Comparison of ENCODE assay signal across 13 cellular contexts in the genomic region with DNA sequence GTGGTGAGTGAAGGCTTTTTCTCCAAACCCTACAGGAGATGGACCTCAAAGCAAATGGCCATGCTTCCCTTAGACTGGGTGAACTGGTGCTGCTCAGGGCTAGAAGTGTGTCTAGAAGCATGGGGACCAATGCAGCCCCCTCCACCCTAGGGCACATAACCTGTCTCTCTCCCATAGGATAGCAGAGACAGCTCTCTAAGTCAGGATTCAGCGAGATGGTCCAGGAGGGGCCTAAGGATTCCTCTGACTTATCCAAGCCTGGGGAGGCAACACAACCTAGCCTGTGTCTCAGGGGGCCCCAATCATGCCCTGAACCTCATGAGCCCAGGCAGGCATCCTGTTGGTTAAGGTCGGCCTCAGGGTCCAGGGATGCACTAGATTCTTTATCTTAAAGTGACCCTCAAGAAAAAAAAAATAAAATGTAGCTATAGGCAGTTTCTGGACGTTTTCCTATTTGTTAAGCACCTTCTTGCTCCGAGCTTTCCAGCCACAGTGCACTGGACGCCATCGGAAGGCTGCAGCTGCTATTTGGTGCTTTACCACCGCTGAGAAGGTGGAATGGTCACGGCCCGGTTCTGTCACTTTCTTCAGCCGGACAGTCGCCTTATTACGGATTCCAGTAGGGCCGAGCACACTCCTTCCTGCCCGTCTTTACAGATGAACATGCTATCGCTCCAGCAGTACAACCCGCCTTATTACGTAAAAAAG. TPM values are rescaled to one million over a fixed set of nuclear protein-coding genes. Genes with fewer than 3 reads are reported as not detected.
A peak's percentile ranks its signal among the peaks of the same experiment; 100 is the strongest.
DNase-seq lines count a peak whose midpoint lies in the region; TF ChIP-seq lines count a peak whose summit lies in the region.
"Had no signal": no experiment of that assay in that cellular context is flagged by ENCODE, and none has a peak within 500 bp of the region (broad histone marks: within the 10 kb centered on the region; RNA-seq: fewer than 3 reads in every experiment).

No MANE protein-coding gene starts in this region.

- H3K4me3 ChIP-seq in epithelial cell of proximal tubule (ENCODE audit: low read depth, low read length) = peak overlapping the region; percentile 94
- H3K4me3 ChIP-seq: HAP-1, SJSA1 had no signal

- peaks cover 6 to 19% (median 14%) of the 10 kb centered on the region in 3 donors for H3K4me1 Mint-ChIP-seq in IgD-negative memory B cell
- peaks cover 47% of the 10 kb centered on the region for H3K4me1 Mint-ChIP-seq in nephron progenitor cell

- H3K27ac Mint-ChIP-seq in IgD-negative memory B cell (peak overlapping the region; percentile 53 to 80 (median 53)), nephron progenitor cell (no peak overlapping the region)

- DNase-seq in epithelial cell of proximal tubule (ENCODE audit: low read depth) (no peak), nephron progenitor cell (no peak), posterior vena cava (ENCODE audit: low spot score) (no peak), ecto neural progenitor cell (ENCODE audit: low spot score) (no peak), DMS53 (lab: John Stamatoyannopoulos, UW) (no peak), putamen (ENCODE audit: low spot score) (no peak)
- DNase-seq: cerebellar nuclear complex, NCI-H2107 had no signal

- intact Hi-C loops in posterior vena cava (cut with DNase I) = no loop called here

- H3K4me3 Mint-ChIP-seq in IgD-negative memory B cell (peak overlapping the region; percentile 0 to 60 (median 41)), nephron progenitor cell (peak overlapping the region; percentile 71)

- H3K27me3 Mint-ChIP-seq in IgD-negative memory B cell (peaks cover 42% of the 10 kb centered on the region), nephron progenitor cell (ENCODE audit: low read depth, poor library complexity) (peaks cover 7% of the 10 kb centered on the region)

- TF ChIP-seq CTCF in 22Rv1 (IDR thresholded peaks at IDR 0.05) (no peak), epithelial cell of proximal tubule (conservative IDR thresholded peaks at IDR 0.05; ENCODE audit: low read depth, low read length) (no peak), nephron progenitor cell (IDR thresholded peaks at IDR 0.05) (no peak)

- H3K9me3 Mint-ChIP-seq in IgD-negative memory B cell (no peaks in the 10 kb centered on the region), nephron progenitor cell (no peaks in the 10 kb centered on the region)

- peak overlapping the region; percentile 100 for H3K27ac ChIP-seq in 22Rv1
- H3K27ac ChIP-seq: C4-2B, SJSA1 had no signal

- peaks cover 1% of the 10 kb centered on the region for H3K36me3 Mint-ChIP-seq in IgD-negative memory B cell
- no peaks in the 10 kb centered on the region for H3K36me3 Mint-ChIP-seq in nephron progenitor cell (ENCODE audit: low read depth)

RNA-seq across cellular contexts. Expression of a gene that starts 5.0 kb away (rescaled TPM):
- polyA plus RNA-seq in IgD-negative memory B cell = 9.6 TPM
- total RNA-seq in epithelial cell of proximal tubule = 345 and 533 TPM in 2 replicates
- total RNA-seq in posterior vena cava = 100 to 1,000 TPM in 1 of 2 donors, 10 to 100 TPM in 1; 65.8 to 100 TPM

RNA-seq across cellular contexts. Expression of a gene that starts 39.2 kb away (rescaled TPM):
- polyA plus RNA-seq in IgD-negative memory B cell = 14.0 TPM
- total RNA-seq in epithelial cell of proximal tubule (15.9 and 17.3 TPM in 2 replicates), posterior vena cava (10 to 100 TPM; 17.2 to 18.5 TPM)
